ENCODE assay signal across 1 cellular context in the genomic region with DNA sequence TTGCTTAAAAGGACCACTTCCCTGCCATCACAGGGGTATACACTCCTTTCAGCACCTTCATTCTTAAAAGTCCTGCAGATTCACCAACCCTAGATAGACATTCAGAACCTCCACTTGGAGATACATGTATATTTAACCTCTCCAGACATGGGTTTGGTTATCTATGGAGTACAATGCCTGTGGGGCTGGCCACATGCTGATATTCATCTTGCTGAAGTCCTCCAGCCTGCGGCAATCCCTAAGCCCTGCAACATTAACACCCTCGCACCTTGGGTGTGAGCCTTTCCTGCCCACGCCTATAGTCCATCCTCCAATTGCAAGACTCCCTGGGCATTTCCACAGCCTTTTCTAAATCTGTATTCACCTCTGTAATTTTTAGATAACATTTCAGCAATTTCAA.
A peak's percentile ranks its signal among the peaks of the same experiment; 100 is the strongest.
TF ChIP-seq lines count a peak whose summit lies in the region.

No MANE protein-coding gene starts in this region.

TF ChIP-seq in K562, 482 proteins besides CTCF, POLR2A, EP300 and RAD21 (continued from another document):
- no peak for TF ChIP-seq SP1 (CRISPR knock-in tag; IDR thresholded peaks at IDR 0.05)
- peak; percentile 41 for TF ChIP-seq CBFA2T2 (conservative IDR thresholded peaks at IDR 0.05)
- no peak for TF ChIP-seq KLF10 (CRISPR knock-in tag; IDR thresholded peaks at IDR 0.05)
- no peak for TF ChIP-seq MYC (IDR thresholded peaks at IDR 0.05; ENCODE audit: low read depth, low read length)
- no peak for TF ChIP-seq MYC (CRISPR knock-in tag; IDR thresholded peaks at IDR 0.05; ENCODE audit: borderline replicate concordance, low read depth)
- no peak for TF ChIP-seq NFRKB (IDR thresholded peaks at IDR 0.05; ENCODE audit: low read depth)
- TF ChIP-seq TEAD4 (IDR thresholded peaks at IDR 0.05; ENCODE audit: low read length) = peak; percentile 78
- TF ChIP-seq TEAD4 (CRISPR knock-in tag; IDR thresholded peaks at IDR 0.05; ENCODE audit: borderline replicate concordance) = no peak
- no peak for TF ChIP-seq L3MBTL2 (IDR thresholded peaks at IDR 0.05)
- TF ChIP-seq, protein P1, sequence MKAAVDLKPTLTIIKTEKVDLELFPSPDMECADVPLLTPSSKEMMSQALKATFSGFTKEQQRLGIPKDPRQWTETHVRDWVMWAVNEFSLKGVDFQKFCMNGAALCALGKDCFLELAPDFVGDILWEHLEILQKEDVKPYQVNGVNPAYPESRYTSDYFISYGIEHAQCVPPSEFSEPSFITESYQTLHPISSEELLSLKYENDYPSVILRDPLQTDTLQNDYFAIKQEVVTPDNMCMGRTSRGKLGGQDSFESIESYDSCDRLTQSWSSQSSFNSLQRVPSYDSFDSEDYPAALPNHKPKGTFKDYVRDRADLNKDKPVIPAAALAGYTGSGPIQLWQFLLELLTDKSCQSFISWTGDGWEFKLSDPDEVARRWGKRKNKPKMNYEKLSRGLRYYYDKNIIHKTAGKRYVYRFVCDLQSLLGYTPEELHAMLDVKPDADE (conservative IDR thresholded peaks at IDR 0.05; ENCODE audit: control insufficient read depth, low read depth, low read length) = no peak
- 0 out of 2 replicates have a peak, but pooled peaks have one; percentile 44 for TF ChIP-seq KLF16 (IDR thresholded peaks at IDR 0.05)
- TF ChIP-seq, protein P2, sequence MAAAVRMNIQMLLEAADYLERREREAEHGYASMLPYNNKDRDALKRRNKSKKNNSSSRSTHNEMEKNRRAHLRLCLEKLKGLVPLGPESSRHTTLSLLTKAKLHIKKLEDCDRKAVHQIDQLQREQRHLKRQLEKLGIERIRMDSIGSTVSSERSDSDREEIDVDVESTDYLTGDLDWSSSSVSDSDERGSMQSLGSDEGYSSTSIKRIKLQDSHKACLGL (CRISPR knock-in tag; IDR thresholded peaks at IDR 0.05; ENCODE audit: borderline replicate concordance, poor library complexity, severe bottlenecking) = no peak
- TF ChIP-seq FOXA3 (CRISPR knock-in tag; conservative IDR thresholded peaks at IDR 0.05 in 1 of 2, IDR thresholded peaks at IDR 0.05 in 1 of 2) = no peak
- TF ChIP-seq ZBTB1 (CRISPR knock-in tag; IDR thresholded peaks at IDR 0.05; ENCODE audit: borderline replicate concordance, low read depth) = no peak
- TF ChIP-seq FOXA1 (IDR thresholded peaks at IDR 0.05; ENCODE audit: borderline replicate concordance) = no peak
- TF ChIP-seq TAL1 (IDR thresholded peaks at IDR 0.05) = peak; percentile 52; the same call in 1 of the 2 replicates
- no peak for TF ChIP-seq CHD2 (IDR thresholded peaks at IDR 0.05; ENCODE audit: low read depth, low read length)
- no peak for TF ChIP-seq ZKSCAN1 (IDR thresholded peaks at IDR 0.05; ENCODE audit: low read depth, low read length)
- TF ChIP-seq NR2C2 (CRISPR knock-in tag; IDR thresholded peaks at IDR 0.05) = no peak
- TF ChIP-seq NR2C2 (tag; IDR thresholded peaks at IDR 0.05) = no peak
- TF ChIP-seq U2AF1 (optimal IDR thresholded peaks at IDR 0.05; ENCODE audit: low read depth, low read length) = no peak
- TF ChIP-seq RB1 (IDR thresholded peaks at IDR 0.05; ENCODE audit: low read depth) = no peak
- TF ChIP-seq NR2F6 (CRISPR knock-in tag; IDR thresholded peaks at IDR 0.05) = no peak
- TF ChIP-seq TCF3 (CRISPR knock-in tag; IDR thresholded peaks at IDR 0.05) = peak; percentile 51
- no peak for TF ChIP-seq CEBPG (CRISPR knock-in tag; IDR thresholded peaks at IDR 0.05)
- TF ChIP-seq CEBPG (tag; conservative IDR thresholded peaks at IDR 0.05 in 1 of 2, IDR thresholded peaks at IDR 0.05 in 1 of 2) = no peak
- TF ChIP-seq HDAC1 (IDR thresholded peaks at IDR 0.05) = no peak
